In genomic region chr9:102650896-102651295, GRCh38 we compare ENCODE assay signal across 36 cellular contexts.
"Had no signal": no experiment of that assay in that cellular context is flagged by ENCODE, and none has a peak within 500 bp of the region (broad histone marks: within the 10 kb centered on the region; RNA-seq: fewer than 3 reads in every experiment).

No MANE protein-coding gene starts in this region.

- DNase-seq: Karpas-422, Kasumi-1, MG63, MM.1S, MV-4-11, NCI-H1048, NCI-H1092, NCI-H1092 treated with DMSO at 0.1 percent for 48 hours, NCI-H1105, NCI-H1105 treated with DMSO at 0.1 percent for 48 hours, NCI-H1417, NCI-H1417 treated with DMSO at 0.1 percent for 48 hours, NCI-H1436, NCI-H1436 treated with DMSO at 0.1 percent for 48 hours, NCI-H146, NCI-H1694, NCI-H1694 treated with DMSO at 0.1 percent for 48 hours, NCI-H187, NCI-H187 treated with DMSO at 0.1 percent for 48 hours, NCI-H1930, NCI-H2029, NCI-H2029 treated with DMSO at 0.1 percent for 48 hours, NCI-H2081, NCI-H2081 treated with DMSO at 0.1 percent for 48 hours, NCI-H2107, NCI-H2171, NCI-H2171 treated with DMSO at 0.1 percent for 48 hours, NCI-H2227 treated with DMSO at 0.1 percent for 48 hours, NCI-H226, NCI-H345, NCI-H446, NCI-H446 treated with DMSO at 0.1 percent for 48 hours, NCI-H510A, NCI-H510A treated with DMSO at 0.1 percent for 48 hours, NCI-H524, NCI-H524 treated with DMSO at 0.1 percent for 48 hours had no signal
